In genomic region chr6:53725791-53726575, GRCh38 we compare ENCODE assay signal across 2 cellular contexts.
TF ChIP-seq lines count a peak whose summit lies in the region.

No MANE protein-coding gene starts in this region.

TF ChIP-seq in HCT116, 20 proteins besides CTCF, POLR2A, EP300 and RAD21 (continued from another document):
- TF ChIP-seq REST (IDR thresholded peaks at IDR 0.05; ENCODE audit: low read depth): no peak
- no peak for TF ChIP-seq JUND (IDR thresholded peaks at IDR 0.05)
- TF ChIP-seq YY1 (IDR thresholded peaks at IDR 0.05; ENCODE audit: extremely low read depth, insufficient replicate concordance, low read depth, low read length): no peak
- no peak for TF ChIP-seq CEBPB (IDR thresholded peaks at IDR 0.05; ENCODE audit: low read depth)
- no peak for TF ChIP-seq EGR1 (IDR thresholded peaks at IDR 0.05; ENCODE audit: low read depth)
- no peak for TF ChIP-seq SRF (IDR thresholded peaks at IDR 0.05; ENCODE audit: low read depth)
- no peak for TF ChIP-seq SP1 (IDR thresholded peaks at IDR 0.05; ENCODE audit: low read depth)
- TF ChIP-seq ZFX (IDR thresholded peaks at IDR 0.05): no peak
- TF ChIP-seq TCF7L2 (IDR thresholded peaks at IDR 0.05; ENCODE audit: borderline replicate concordance, extremely low read depth, insufficient read depth, insufficient read length): no peak

TF ChIP-seq in SK-N-SH, 30 proteins besides CTCF, POLR2A, EP300 and RAD21 (continued from another document):
- TF ChIP-seq IRF3 (IDR thresholded peaks at IDR 0.05; ENCODE audit: low read depth, low read length) (no peak), SIN3A (IDR thresholded peaks at IDR 0.05; ENCODE audit: borderline replicate concordance, low read depth, low read length) (no peak), JUND (IDR thresholded peaks at IDR 0.05) (no peak), EZH2phosphoT487 (IDR thresholded peaks at IDR 0.05; ENCODE audit: borderline replicate concordance, low read depth) (no peak), MAX (IDR thresholded peaks at IDR 0.05; ENCODE audit: low read depth) (no peak), FOSL2 (IDR thresholded peaks at IDR 0.05; ENCODE audit: borderline replicate concordance, low read depth) (no peak), ZBTB33 (IDR thresholded peaks at IDR 0.05; ENCODE audit: borderline replicate concordance, low read depth) (no peak), CHD2 (IDR thresholded peaks at IDR 0.05; ENCODE audit: low read length, partially characterized antibody) (peak; percentile 23), TAF1 (IDR thresholded peaks at IDR 0.05; ENCODE audit: borderline replicate concordance, low read depth, low read length) (no peak), RCOR1 (IDR thresholded peaks at IDR 0.05; ENCODE audit: low read length) (no peak)
